Comparison of ENCODE assay signal across 15 cellular contexts in the genomic region with DNA sequence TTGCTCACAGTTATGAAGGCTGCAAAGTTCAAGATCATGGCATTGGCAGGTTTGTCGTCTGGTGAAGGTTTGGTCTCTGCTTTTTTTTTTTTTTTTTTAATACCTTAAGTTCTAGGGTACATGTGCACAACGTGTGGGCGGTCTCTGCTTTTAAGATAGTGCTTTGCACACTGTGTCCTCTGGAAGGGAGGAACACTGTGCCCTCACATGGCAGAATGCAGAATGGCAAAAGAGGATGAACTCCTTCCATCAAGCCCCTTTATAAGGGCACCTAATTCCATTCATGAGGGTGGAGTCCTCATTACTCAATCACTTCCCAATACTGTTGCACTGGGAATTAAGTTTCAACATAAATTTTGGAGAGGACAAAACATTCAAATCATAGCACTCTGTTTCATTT.
DNase-seq lines count a peak whose midpoint lies in the region; ATAC-seq and TF ChIP-seq lines count a peak whose summit lies in the region.
"Had no signal": no experiment of that assay in that cellular context is flagged by ENCODE, and none has a peak within 500 bp of the region (broad histone marks: within the 10 kb centered on the region; RNA-seq: fewer than 3 reads in every experiment).

No MANE protein-coding gene starts in this region.

- no TSS peak for BruUV-seq in OCI-LY7 (replicated peaks; lab: Mats Ljungman, UMichigan)

- H3K4me2 ChIP-seq in OCI-LY7 (ENCODE audit: low read length) = no peak overlapping the region

- no peak overlapping the region for H2AFZ ChIP-seq in OCI-LY7 (ENCODE audit: low read length)

- H3K79me2 ChIP-seq in OCI-LY7 (ENCODE audit: insufficient read depth, low read depth, low read length) = no peaks in the 10 kb centered on the region

- H4K20me1 ChIP-seq in OCI-LY7 (ENCODE audit: insufficient read depth, low read length) = no peaks in the 10 kb centered on the region

- ATAC-seq in body of pancreas = no peak
- ATAC-seq: activated T-cell treated with anti-CD3 and anti-CD28 coated beads, Interleukin-2, amount 50 U/mL, for 72 hours had no signal

- TF ChIP-seq CTCF in GM12873 (IDR thresholded peaks at IDR 0.05; ENCODE audit: insufficient read depth, low read depth, low read length, missing control alignments) = peak; percentile 14
- TF ChIP-seq CTCF in OCI-LY7 (conservative IDR thresholded peaks at IDR 0.05; ENCODE audit: low read length) = 0 out of 2 replicates have a peak, but pooled peaks have one; percentile 26
- TF ChIP-seq CTCF in epithelial cell of proximal tubule (conservative IDR thresholded peaks at IDR 0.05; ENCODE audit: low read depth, low read length) = peak; percentile 29
- no peak for TF ChIP-seq CTCF in body of pancreas (IDR thresholded peaks at IDR 0.05)
- TF ChIP-seq CTCF in lower leg skin (IDR thresholded peaks at IDR 0.05) = no peak

- TF ChIP-seq POLR2A in erythroblast (IDR thresholded peaks at IDR 0.05; ENCODE audit: low read length) = no peak
- TF ChIP-seq POLR2A in body of pancreas (IDR thresholded peaks at IDR 0.05) = no peak
- no peak for TF ChIP-seq POLR2A in lower leg skin (IDR thresholded peaks at IDR 0.05)

- H3K4me3 ChIP-seq in OCI-LY7 (ENCODE audit: low read depth, low read length, poor library complexity, severe bottlenecking) (no peak overlapping the region), epithelial cell of proximal tubule (ENCODE audit: low read depth, low read length) (no peak overlapping the region), body of pancreas (no peak overlapping the region), lower leg skin (ENCODE audit: low read depth, poor library complexity, severe bottlenecking) (no peak overlapping the region)

- H3K27me3 ChIP-seq in body of pancreas = no peaks in the 10 kb centered on the region

- no peaks in the 10 kb centered on the region for H3K9me2 ChIP-seq in OCI-LY7 (ENCODE audit: insufficient read depth, low read length)

- H3K27ac ChIP-seq in OCI-LY7 (ENCODE audit: low read depth, low read length, poor library complexity, severe bottlenecking) (no peak overlapping the region), body of pancreas (no peak overlapping the region)
- H3K27ac ChIP-seq: 22Rv1 had no signal

- H3K36me3 ChIP-seq in OCI-LY7 (ENCODE audit: insufficient read depth, low read length) (no peaks in the 10 kb centered on the region), body of pancreas (replicated peaks in 1 of 2; ENCODE audit: insufficient read depth in 1 of 2, low read depth in 2 of 2) (no peaks in the 10 kb centered on the region)

- no peaks in the 10 kb centered on the region for H3K4me1 ChIP-seq in OCI-LY7 (ENCODE audit: insufficient read depth, low read length, poor library complexity, severe bottlenecking)
- H3K4me1 ChIP-seq in body of pancreas = no peaks in the 10 kb centered on the region

- whole genome bisulfite sequencing in body of pancreas, 2 donors = 39 to 53% methylated on average over 3 of the region's 3 CpGs
- 38 to 55% methylated on average over 3 of the region's 3 CpGs for WGBS in lower leg skin, 2 donors

- H3K9me3 ChIP-seq in OCI-LY7 (ENCODE audit: low read length) (no peaks in the 10 kb centered on the region), body of pancreas (no peaks in the 10 kb centered on the region)

- POLR2A ChIA-PET in OCI-LY7 (lab: Charles Lee) = no interaction called here

- intact Hi-C loops in OCI-LY7 (cut with micrococcal nuclease; ENCODE audit: unreplicated experiment) = no loop called here
- intact Hi-C loops in body of pancreas (cut with DNase I) = no loop called here
- intact Hi-C loops in lower leg skin (cut with DNase I; ENCODE audit: low total_unique reads) = no loop called here

- DNase-seq in DMS 273 (lab: John Stamatoyannopoulos, UW; ENCODE audit: unreplicated experiment) = peak; percentile 44
- DNase-seq in DMS 273 treated with DMSO at 0.1 percent for 48 hours (lab: John Stamatoyannopoulos, UW) = no peak
- no peak for DNase-seq in OCI-LY7 (ENCODE audit: low spot score)
- DNase-seq in epithelial cell of proximal tubule (ENCODE audit: low read depth) = no peak
- no peak for DNase-seq in erythroblast (lab: John Stamatoyannopoulos, UW)
- DNase-seq in body of pancreas = no peak
- DNase-seq in lower leg skin (ENCODE audit: low spot score in 2 of 2) = no peak
- DNase-seq: activated CD4-positive, alpha-beta memory T cell treated with anti-CD3 and anti-CD28 coated beads for 36 hours; activated T-cell treated with anti-CD3 and anti-CD28 coated beads, Interleukin-2, amount 50 U/mL, for 72 hours; GOT3; NCI-H1048; NCI-H2107; stimulated activated CD4-positive, alpha-beta T cell treated with anti-CD3 and anti-CD28 coated beads, Interleukin-12 subunit alpha, Interleukin-12 subunit beta, amount 100 ng/mL, for 4 hours had no signal

- CTCF ChIA-PET in OCI-LY7 (lab: Charles Lee; ENCODE audit: unreplicated experiment) = no interaction called here

Comparison
In these comparisons a context has a peak if more than half of its experiments do, and no peak if none do; other contexts are left out.
1. CTCF ChIP-seq: peak in GM12873 (single experiment), OCI-LY7 (single experiment) and epithelial cell of proximal tubule (single experiment); none in body of pancreas (0 of 7) and lower leg skin (0 of 3).